Comparison of ENCODE assay signal across 11 cellular contexts in genomic region chr3:177335728-177336127, GRCh38.
DNase-seq lines count a peak whose midpoint lies in the region; ATAC-seq and TF ChIP-seq lines count a peak whose summit lies in the region.
"Had no signal": no experiment of that assay in that cellular context is flagged by ENCODE, and none has a peak within 500 bp of the region (broad histone marks: within the 10 kb centered on the region; RNA-seq: fewer than 3 reads in every experiment).

No MANE protein-coding gene starts in this region.

- H3K9ac ChIP-seq in skeletal muscle satellite cell (ENCODE audit: low read depth, low read length), result no peak overlapping the region

- WGBS in heart left ventricle, 4 donors, result 55 to 62% (median 61%) methylated on average over 3 of the region's 3 CpGs

- TF ChIP-seq CTCF in heart left ventricle (IDR thresholded peaks at IDR 0.05) (no peak), GM20000 (IDR thresholded peaks at IDR 0.05; ENCODE audit: extremely low read depth, missing control alignments) (no peak)

- peak overlapping the region; percentile 13 for H3K4me2 ChIP-seq in skeletal muscle satellite cell (ENCODE audit: low read length)

- H3K4me3 ChIP-seq in heart left ventricle, result no peak overlapping the region
- H3K4me3 ChIP-seq in skeletal muscle satellite cell (ENCODE audit: low read length), result no peak overlapping the region

- H3K36me3 ChIP-seq in heart left ventricle (no peaks in the 10 kb centered on the region), skeletal muscle satellite cell (ENCODE audit: insufficient read depth, low read length) (no peaks in the 10 kb centered on the region)

- no peak for TF ChIP-seq POLR2A in heart left ventricle (IDR thresholded peaks at IDR 0.05)

- H3K9me3 ChIP-seq in heart left ventricle (no peaks in the 10 kb centered on the region), skeletal muscle satellite cell (replicated peaks; ENCODE audit: low read length) (no peaks in the 10 kb centered on the region)

- H3K27me3 ChIP-seq in heart left ventricle (no peaks in the 10 kb centered on the region), skeletal muscle satellite cell (ENCODE audit: control insufficient read depth, insufficient read depth, low read length) (no peaks in the 10 kb centered on the region)

- DNase-seq in KBM-7 (peak; percentile 76), SKM-1 (lab: John Stamatoyannopoulos, UW; ENCODE audit: unreplicated experiment) (peak; percentile 66), heart left ventricle (no peak), GM20000 (ENCODE audit: low spot score) (no peak), iPS-NIHi11 (ENCODE audit: low spot score) (no peak), SK-N-DZ (ENCODE audit: low spot score) (no peak), NCI-H2196 (lab: John Stamatoyannopoulos, UW; ENCODE audit: unreplicated experiment) (no peak)
- DNase-seq: activated T-cell treated with anti-CD3 and anti-CD28 coated beads, Interleukin-2, amount 50 U/mL, for 24 hours; DMS 273 treated with DMSO at 0.1 percent for 48 hours; NCI-H526 treated with DMSO at 0.1 percent for 48 hours had no signal

- H3K4me1 ChIP-seq in heart left ventricle, result peaks cover 3 to 74% (median 45%) of the 10 kb centered on the region in 12 donors
- peaks cover 46% of the 10 kb centered on the region for H3K4me1 ChIP-seq in skeletal muscle satellite cell (ENCODE audit: control insufficient read depth, insufficient read depth, low read length)

- H3K27ac ChIP-seq in heart left ventricle, result peak overlapping the region; percentile 45 to 87 (median 77)

- in situ Hi-C loops in KBM-7 (cut with MboI; ENCODE audit: low pct_unique_long_range_greater_than_20kb, low sequenced_read_pairs), result no loop called here

- ATAC-seq in heart left ventricle, result peak; percentile 81 to 87 (median 82)

- intact Hi-C loops in heart left ventricle (cut with DNase I), result loop anchor here in 3 of 10 donors (5.0 kb wide), 1 partner anchor 43 kb away; no protein-coding TSS in a partner anchor

Comparison
In these comparisons a context has a peak if more than half of its experiments do, and no peak if none do; other contexts are left out.
1. DNase-seq: peak in KBM-7 (single experiment) and SKM-1 (single experiment); none in heart left ventricle (0 of 5), GM20000 (single experiment), iPS-NIHi11 (single experiment), SK-N-DZ (single experiment) and NCI-H2196 (single experiment).